In the genomic region with DNA sequence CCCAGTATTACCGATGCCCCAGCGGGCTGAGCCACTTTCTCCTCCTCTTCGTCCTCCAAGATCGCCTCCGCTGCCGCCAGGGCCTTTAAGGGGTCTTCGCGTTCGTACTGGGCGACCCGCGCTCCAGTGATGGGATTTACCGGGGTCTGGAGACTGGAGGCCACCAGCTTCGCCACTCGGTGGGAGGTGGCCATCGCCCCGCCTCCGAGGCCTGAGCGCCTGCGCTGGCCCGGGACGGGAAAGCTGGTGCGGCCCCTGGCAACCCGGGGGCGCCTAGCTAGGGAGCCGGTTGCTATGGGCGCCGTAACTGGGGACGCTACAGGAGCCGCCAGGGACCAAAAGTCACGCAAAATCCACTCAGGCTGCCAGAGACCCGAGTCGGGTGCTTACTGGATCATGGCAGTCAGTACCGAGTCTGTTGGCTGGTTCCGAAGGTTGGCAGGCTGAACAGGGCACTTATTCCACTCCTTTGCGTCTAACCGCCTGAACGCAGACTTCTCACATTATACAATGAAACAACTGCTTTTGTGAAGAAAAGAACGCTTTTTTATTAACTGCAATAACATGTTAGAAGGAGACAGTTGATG, we compare ENCODE assay signal across 1 cellular context.
A peak's percentile ranks its signal among the peaks of the same experiment; 100 is the strongest.
TF ChIP-seq lines count a peak whose summit lies in the region.

A gene with protein sequence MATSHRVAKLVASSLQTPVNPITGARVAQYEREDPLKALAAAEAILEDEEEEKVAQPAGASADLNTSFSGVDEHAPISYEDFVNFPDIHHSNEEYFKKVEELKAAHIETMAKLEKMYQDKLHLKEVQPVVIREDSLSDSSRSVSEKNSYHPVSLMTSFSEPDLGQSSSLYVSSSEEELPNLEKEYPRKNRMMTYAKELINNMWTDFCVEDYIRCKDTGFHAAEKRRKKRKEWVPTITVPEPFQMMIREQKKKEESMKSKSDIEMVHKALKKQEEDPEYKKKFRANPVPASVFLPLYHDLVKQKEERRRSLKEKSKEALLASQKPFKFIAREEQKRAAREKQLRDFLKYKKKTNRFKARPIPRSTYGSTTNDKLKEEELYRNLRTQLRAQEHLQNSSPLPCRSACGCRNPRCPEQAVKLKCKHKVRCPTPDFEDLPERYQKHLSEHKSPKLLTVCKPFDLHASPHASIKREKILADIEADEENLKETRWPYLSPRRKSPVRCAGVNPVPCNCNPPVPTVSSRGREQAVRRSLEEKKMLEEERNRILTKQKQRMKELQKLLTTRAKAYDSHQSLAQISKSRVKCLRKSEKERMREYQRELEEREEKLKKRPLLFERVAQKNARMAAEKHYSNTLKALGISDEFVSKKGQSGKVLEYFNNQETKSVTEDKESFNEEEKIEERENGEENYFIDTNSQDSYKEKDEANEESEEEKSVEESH (minus strand): TSS at position 213 of the 587 bp plus-strand sequence. CDS start 19 bp downstream, at position 194.

TF ChIP-seq in GM23338, 12 proteins besides CTCF, POLR2A, EP300 and RAD21:
- TF ChIP-seq REST (IDR thresholded peaks at IDR 0.05; ENCODE audit: unreplicated experiment) (no peak), JUNB (IDR thresholded peaks at IDR 0.05; ENCODE audit: unreplicated experiment) (no peak), POLR2AphosphoS5 (IDR thresholded peaks at IDR 0.05; ENCODE audit: low read depth) (peak; percentile 85), ZNF331 (CRISPR knock-in tag; IDR thresholded peaks at IDR 0.05; ENCODE audit: low read depth) (no peak), NANOG (IDR thresholded peaks at IDR 0.05; ENCODE audit: borderline replicate concordance) (0 out of 2 replicates have a peak, but pooled peaks have one; percentile 17)
TF ChIP-seq in GM23338: peak in this region for 2.
